In the genomic region with DNA sequence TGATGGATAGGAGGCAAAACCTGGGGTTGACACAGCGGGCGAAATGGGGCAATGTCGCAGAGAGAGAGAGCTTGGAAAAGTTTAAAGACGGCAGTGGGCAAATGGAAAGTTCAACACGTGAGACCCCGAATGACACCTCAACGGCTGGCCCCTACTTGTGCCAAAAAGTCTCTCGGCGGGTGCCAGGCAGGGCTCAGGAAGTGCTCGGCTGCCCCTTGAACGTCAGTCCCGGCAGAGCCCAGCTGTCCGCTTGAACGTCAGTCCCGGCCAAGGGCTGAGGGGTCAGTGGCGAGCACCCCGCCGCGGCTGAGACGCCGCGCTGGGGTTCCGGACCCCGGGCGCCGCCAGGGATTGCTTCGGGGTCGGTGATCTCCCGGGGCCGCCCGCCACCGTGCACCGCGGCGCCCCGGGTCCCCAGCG, we compare ENCODE assay signal across 8 cellular contexts. TPM values are rescaled to one million over a fixed set of nuclear protein-coding genes. Genes with fewer than 3 reads are reported as not detected.
DNase-seq lines count a peak whose midpoint lies in the region; ATAC-seq, FAIRE-seq and TF ChIP-seq lines count a peak whose summit lies in the region.

No MANE protein-coding gene starts in this region.

- H3K27me3 ChIP-seq in mammary epithelial cell (ENCODE audit: insufficient read depth, low read length): no peaks in the 10 kb centered on the region
- no peaks in the 10 kb centered on the region for H3K27me3 ChIP-seq in keratinocyte (ENCODE audit: control insufficient read depth, extremely low read depth, insufficient read depth, low read length)
- H3K27me3 ChIP-seq in spleen (replicated peaks in 1 of 7): no peaks in the 10 kb centered on the region

- H3K9ac ChIP-seq in mammary epithelial cell (ENCODE audit: insufficient read depth, low read length) (peak overlapping the region; percentile 79), keratinocyte (ENCODE audit: control insufficient read depth, extremely low read depth, insufficient read depth, low read length) (peak overlapping the region; percentile 87)

- BruUV-seq in OCI-LY7 (replicated peaks; lab: Mats Ljungman, UMichigan) (no TSS peak), mammary epithelial cell (replicated peaks; lab: Mats Ljungman, UMichigan) (no TSS peak)

- H3K9me3 Mint-ChIP-seq in activated CD4-positive, alpha-beta T cell treated with anti-CD3 and anti-CD28 coated beads for 36 hours (ENCODE audit: low read depth): no peaks in the 10 kb centered on the region

- H3K79me2 ChIP-seq in OCI-LY7 (ENCODE audit: insufficient read depth, low read depth, low read length): no peaks in the 10 kb centered on the region; the same call in 1 of the 2 replicates
- H3K79me2 ChIP-seq in mammary epithelial cell (ENCODE audit: insufficient read depth, low read length): peaks cover 55% of the 10 kb centered on the region
- peaks cover 20% of the 10 kb centered on the region for H3K79me2 ChIP-seq in keratinocyte (ENCODE audit: control insufficient read depth, insufficient read depth, low read length)

- H3K9me1 ChIP-seq in keratinocyte (ENCODE audit: control insufficient read depth, extremely low read depth, insufficient read depth, low read length): no peaks in the 10 kb centered on the region

- 4% methylated on average over 10 of the region's 37 CpGs for WGBS in mammary epithelial cell (ENCODE audit: low coverage, missing lambda C conversion rate)
- WGBS in spleen, 5 donors: 3 to 10% (median 7%) methylated on average over 11 to 37 of the region's 37 CpGs

- H3K4me1 ChIP-seq in OCI-LY7 (ENCODE audit: insufficient read depth, low read length, poor library complexity, severe bottlenecking) (peaks cover 13% of the 10 kb centered on the region), mammary epithelial cell (ENCODE audit: insufficient read depth, low read length) (peaks cover 49% of the 10 kb centered on the region), keratinocyte (ENCODE audit: control insufficient read depth, extremely low read depth, insufficient read depth, low read length) (peaks cover 32% of the 10 kb centered on the region), spleen (peaks cover 7 to 30% (median 22%) of the 10 kb centered on the region in 6 donors)

- peaks cover 22% of the 10 kb centered on the region for H3K36me3 Mint-ChIP-seq in activated CD4-positive, alpha-beta T cell treated with anti-CD3 and anti-CD28 coated beads for 36 hours (ENCODE audit: low read depth)

- H2AFZ ChIP-seq in OCI-LY7 (ENCODE audit: low read length) (peak overlapping the region; percentile 96), mammary epithelial cell (ENCODE audit: low read depth, low read length) (peak overlapping the region; percentile 81), keratinocyte (ENCODE audit: control insufficient read depth, low read length) (peak overlapping the region; percentile 11)

- H3K27ac Mint-ChIP-seq in activated CD4-positive, alpha-beta T cell treated with anti-CD3 and anti-CD28 coated beads for 36 hours: peak overlapping the region; percentile 82

- no peaks in the 10 kb centered on the region for H3K9me3 ChIP-seq in OCI-LY7 (ENCODE audit: low read length)
- H3K9me3 ChIP-seq in mammary epithelial cell (replicated peaks; ENCODE audit: insufficient read depth, low read length): no peaks in the 10 kb centered on the region
- no peaks in the 10 kb centered on the region for H3K9me3 ChIP-seq in keratinocyte (ENCODE audit: control insufficient read depth, low read depth, low read length)
- no peaks in the 10 kb centered on the region for H3K9me3 ChIP-seq in spleen

- in situ Hi-C loops in mammary epithelial cell (cut with MboI; ENCODE audit: low sequenced_read_pairs in 2 of 2): no loop called here

- H3K27ac ChIP-seq in OCI-LY7 (ENCODE audit: low read depth, low read length, poor library complexity, severe bottlenecking) (no peak overlapping the region), mammary epithelial cell (ENCODE audit: insufficient read depth, low read depth, low read length) (peak overlapping the region; percentile 87), keratinocyte (ENCODE audit: control insufficient read depth, insufficient read depth, low read length) (peak overlapping the region; percentile 91), spleen (peak overlapping the region; percentile 89 to 96 (median 93))

- POLR2A ChIA-PET in activated CD4-positive, alpha-beta T cell treated with anti-CD3 and anti-CD28 coated beads for 36 hours (lab: Charles Lee): no interaction called here
- POLR2A ChIA-PET in HEK293T (lab: Yijun Ruan, JAX) (interaction anchor here (1.0 to 1.8 kb wide), 4 partner anchors 31 to 68 kb away, joined by 3 to 6 read pairs (median 4); partner anchors contain the start of gene TMF1), OCI-LY7 (lab: Charles Lee) (interaction anchor here (0.6 to 0.7 kb wide), 2 partner anchors 78 to 87 kb away, joined by 3 read pairs; no protein-coding TSS in a partner anchor)

- DNase-seq in activated CD4-positive, alpha-beta T cell treated with anti-CD3 and anti-CD28 coated beads for 36 hours: peak; percentile 48
- DNase-seq in activated CD4-positive, alpha-beta T cell treated with anti-CD3 and anti-CD28 coated beads for 1 hour: no peak
- DNase-seq in HEK293T (ENCODE audit: extremely low spot score) (peak; percentile 48), OCI-LY7 (ENCODE audit: low spot score) (peak; percentile 20), mammary epithelial cell (no peak), keratinocyte (ENCODE audit: low read depth, low spot score) (no peak), spleen (peak; percentile 87), HPDE6-E6E7 (ENCODE audit: extremely low spot score) (no peak)

- H4K20me1 ChIP-seq in OCI-LY7 (ENCODE audit: insufficient read depth, low read length) (no peaks in the 10 kb centered on the region), mammary epithelial cell (ENCODE audit: insufficient read depth, low read length) (no peaks in the 10 kb centered on the region), keratinocyte (ENCODE audit: control insufficient read depth, extremely low read depth, insufficient read depth, low read length) (no peaks in the 10 kb centered on the region)

- no peaks in the 10 kb centered on the region for H3K9me2 ChIP-seq in OCI-LY7 (ENCODE audit: insufficient read depth, low read length)

- H3K4me1 Mint-ChIP-seq in activated CD4-positive, alpha-beta T cell treated with anti-CD3 and anti-CD28 coated beads for 36 hours: peaks cover 24% of the 10 kb centered on the region

- intact Hi-C loops in activated CD4-positive, alpha-beta T cell treated with anti-CD3 and anti-CD28 coated beads for 36 hours (cut with DNase I, micrococcal nuclease): loop anchor here in 1 of 2 experiments (1.0 to 5.0 kb wide), 4 partner anchors 39 to 294 kb away; partner anchors contain the start of genes TMF1 and UBA3
- intact Hi-C loops in OCI-LY7 (cut with micrococcal nuclease; ENCODE audit: unreplicated experiment) (loop anchor here (2.0 kb wide), 1 partner anchor 72 kb away; the partner anchor contains the start of gene ARL6IP5), mammary epithelial cell (cut with micrococcal nuclease) (loop anchor here (10.0 kb wide), 1 partner anchor 662 kb away; no protein-coding TSS in a partner anchor), spleen (cut with DNase I; ENCODE audit: low total_unique reads) (no loop called here)

- H3K4me2 ChIP-seq in OCI-LY7 (ENCODE audit: low read length): peak overlapping the region; percentile 76
- peak overlapping the region; percentile 91 for H3K4me2 ChIP-seq in mammary epithelial cell (ENCODE audit: insufficient read depth, low read depth, low read length)
- peak overlapping the region; percentile 77 for H3K4me2 ChIP-seq in keratinocyte (ENCODE audit: control insufficient read depth, extremely low read depth, insufficient read depth, low read depth, low read length)

- FAIRE-seq in keratinocyte (lab: Jason Lieb, UNC): no peak

- H3K36me3 ChIP-seq in OCI-LY7 (ENCODE audit: insufficient read depth, low read length): no peaks in the 10 kb centered on the region
- H3K36me3 ChIP-seq in mammary epithelial cell (ENCODE audit: insufficient read depth, low read length): peaks cover 11% of the 10 kb centered on the region
- peaks cover 7 to 8% of the 10 kb centered on the region in 2 experiments for H3K36me3 ChIP-seq in keratinocyte (ENCODE audit: control insufficient read depth in 2 of 2, extremely low read depth in 1 of 2, insufficient read depth in 2 of 2, low read length in 2 of 2)
- H3K36me3 ChIP-seq in spleen: peaks cover 0 to 28% (median 4%) of the 10 kb centered on the region in 6 donors

- peak; percentile 11 for ATAC-seq in activated CD4-positive, alpha-beta T cell treated with anti-CD3 and anti-CD28 coated beads for 36 hours

- H3K27me3 Mint-ChIP-seq in activated CD4-positive, alpha-beta T cell treated with anti-CD3 and anti-CD28 coated beads for 36 hours: no peaks in the 10 kb centered on the region

- no peak for TF ChIP-seq POLR2A in spleen (IDR thresholded peaks at IDR 0.05)

- TF ChIP-seq CTCF in OCI-LY7 (conservative IDR thresholded peaks at IDR 0.05; ENCODE audit: low read length) (no peak), mammary epithelial cell (conservative IDR thresholded peaks at IDR 0.05 in 1 of 2, IDR thresholded peaks at IDR 0.05 in 1 of 2; ENCODE audit: extremely low read depth in 1 of 2, insufficient read depth in 1 of 2, low read depth in 1 of 2, low read length in 2 of 2) (no peak), keratinocyte (optimal IDR thresholded peaks at IDR 0.05 in 1 of 3, IDR thresholded peaks at IDR 0.05 in 1 of 3, conservative IDR thresholded peaks at IDR 0.05 in 1 of 3; ENCODE audit: extremely low read depth in 1 of 3, insufficient read depth in 2 of 3, low read length in 3 of 3) (no peak), spleen (IDR thresholded peaks at IDR 0.05 in 8 of 11, conservative IDR thresholded peaks at IDR 0.05 in 3 of 11) (no peak)

- dilution Hi-C loops in mammary epithelial cell (cut with HindIII; ENCODE audit: low sequenced_read_pairs) (no loop called here), keratinocyte (cut with MboI; ENCODE audit: extremely low pct_ligation_motif_present, low sequenced_read_pairs) (no loop called here)

- H3K4me3 Mint-ChIP-seq in activated CD4-positive, alpha-beta T cell treated with anti-CD3 and anti-CD28 coated beads for 36 hours: peak overlapping the region; percentile 72

- H3K4me3 ChIP-seq in OCI-LY7 (ENCODE audit: low read depth, low read length, poor library complexity, severe bottlenecking) (peak overlapping the region; percentile 73), mammary epithelial cell (replicated peaks in 1 of 3; ENCODE audit: insufficient read depth in 1 of 3, low read depth in 2 of 3, low read length in 3 of 3) (peak overlapping the region; percentile 67 to 83 (median 82)), keratinocyte (ENCODE audit: control insufficient read depth in 2 of 3, extremely low read depth in 1 of 3, insufficient read depth in 2 of 3, low read depth in 1 of 3, low read length in 3 of 3) (peak overlapping the region; percentile 57 to 70 (median 63)), spleen (peak overlapping the region; percentile 70 to 91 (median 81))

- CTCF ChIA-PET in activated CD4-positive, alpha-beta T cell treated with anti-CD3 and anti-CD28 coated beads for 36 hours (lab: Charles Lee): interaction anchor here (0.6 to 1.7 kb wide), 5 partner anchors 11 to 298 kb away, joined by 3 to 4 read pairs (median 3); no protein-coding TSS in a partner anchor
- CTCF ChIA-PET in HEK293T (lab: Yijun Ruan, JAX): interaction anchor here (0.7 kb wide), 1 partner anchor 9 kb away, joined by 3 read pairs; no protein-coding TSS in a partner anchor
- CTCF ChIA-PET in OCI-LY7 (lab: Charles Lee; ENCODE audit: unreplicated experiment): no interaction called here
- CTCF ChIA-PET in mammary epithelial cell (lab: Charles Lee; ENCODE audit: low non-redundant PET): no interaction called here

RNA-seq across cellular contexts. Expression of gene EOGT, which starts 0.6 kb away (rescaled TPM):
- 1 to 10 TPM; 6.0 to 8.4 TPM for total RNA-seq in activated CD4-positive, alpha-beta T cell treated with anti-CD3 and anti-CD28 coated beads for 36 hours
- 3.6 and 5.9 TPM in 2 replicates for total RNA-seq in OCI-LY7 (2014; rRNA removed; shearing (Covaris generic))
- total RNA-seq in OCI-LY7 (2022) (8.7 and 10.8 TPM in 2 replicates), mammary epithelial cell (100 to 1,000 TPM in 1 of 2 donors, 10 to 100 TPM in 1; 52.4 to 194 TPM), spleen (10 to 100 TPM; 20.5 to 30.9 (median 29.2) TPM)
- polyA plus RNA-seq in mammary epithelial cell (28.8 TPM), keratinocyte (23.4 to 39.0 TPM (median 35.5 TPM) in 3 replicates), spleen (10 to 100 TPM in 2 of 3 donors, 1 to 10 TPM in 1; 9.2 to 14.8 (median 14.4) TPM)
- polyA minus RNA-seq in mammary epithelial cell (38.8 TPM), keratinocyte (27.9 to 59.3 TPM (median 32.2 TPM) in 3 replicates)
- polyA plus RNA-seq in keratinocyte (2011; ENCODE audit: low read depth): 13.7 TPM
- polyA plus RNA-seq in keratinocyte (2011; cell fraction: cytosol; rRNA removed): 16.3 and 30.1 TPM in 2 replicates
- 50.9 and 60.1 TPM in 2 replicates for polyA plus RNA-seq in keratinocyte (2011; cell fraction: nucleus; rRNA removed)
- polyA plus RNA-seq in keratinocyte (2012; ENCODE audit: low replicate concordance): 11.3 and 35.8 TPM in 2 replicates
- polyA minus RNA-seq in keratinocyte (2011; cell fraction: cytosol; rRNA and poly(A)+ RNA removed): 32.4 TPM
- 53.7 and 98.0 TPM in 2 replicates for polyA minus RNA-seq in keratinocyte (2011; cell fraction: nucleus; rRNA and poly(A)+ RNA removed)

RNA-seq across cellular contexts. Expression of gene TMF1, which starts 39.3 kb away (rescaled TPM):
- total RNA-seq in activated CD4-positive, alpha-beta T cell treated with anti-CD3 and anti-CD28 coated beads for 36 hours: 10 to 100 TPM; 33.2 to 34.1 TPM
- 16.6 and 20.8 TPM in 2 replicates for total RNA-seq in OCI-LY7 (2014; rRNA removed; shearing (Covaris generic))
- total RNA-seq in OCI-LY7 (2022) (29.0 and 29.4 TPM in 2 replicates), mammary epithelial cell (10 to 100 TPM; 35.4 to 46.3 TPM), spleen (10 to 100 TPM; 35.1 to 43.4 (median 38.0) TPM)
- polyA plus RNA-seq in mammary epithelial cell (11.9 TPM), keratinocyte (8.5 to 13.7 TPM (median 9.6 TPM) in 3 replicates), spleen (1 to 10 TPM; 7.5 to 7.7 (median 7.5) TPM)
- polyA minus RNA-seq in mammary epithelial cell (12.4 TPM), keratinocyte (1.7 to 12.6 TPM (median 12.0 TPM) in 3 replicates)
- polyA plus RNA-seq in keratinocyte (2011; ENCODE audit: low read depth): 51.5 TPM
- polyA plus RNA-seq in keratinocyte (2011; cell fraction: cytosol; rRNA removed): 6.0 and 9.1 TPM in 2 replicates
- 10.6 and 14.8 TPM in 2 replicates for polyA plus RNA-seq in keratinocyte (2011; cell fraction: nucleus; rRNA removed)
- 14.8 and 15.6 TPM in 2 replicates for polyA plus RNA-seq in keratinocyte (2012; ENCODE audit: low replicate concordance)
- 7.3 TPM for polyA minus RNA-seq in keratinocyte (2011; cell fraction: cytosol; rRNA and poly(A)+ RNA removed)
- polyA minus RNA-seq in keratinocyte (2011; cell fraction: nucleus; rRNA and poly(A)+ RNA removed): 13.9 and 26.9 TPM in 2 replicates

Comparison
In these comparisons a context has a peak if more than half of its experiments do, and no peak if none do; other contexts are left out.
1. DNase-seq: peak in activated CD4-positive, alpha-beta T cell treated with anti-CD3 and anti-CD28 coated beads for 36 hours (single experiment), HEK293T (single experiment), OCI-LY7 (single experiment) and spleen (single experiment); none in activated CD4-positive, alpha-beta T cell treated with anti-CD3 and anti-CD28 coated beads for 1 hour (single experiment), mammary epithelial cell (single experiment), keratinocyte (single experiment) and HPDE6-E6E7 (single experiment).
2. H2AFZ ChIP-seq: peak in every context shown above with its lines; median percentile 96 in OCI-LY7; 81 in mammary epithelial cell; 11 in keratinocyte.
3. CTCF ChIA-PET loops: an anchor here in activated CD4-positive, alpha-beta T cell treated with anti-CD3 and anti-CD28 coated beads for 36 hours (0.6 to 1.7 kb wide) and HEK293T (0.7 kb wide); none called in OCI-LY7 and mammary epithelial cell.
4. Peak in every context shown above with its lines, with median percentiles within 50 percentile points of each other: H3K4me2 ChIP-seq and H3K4me3 ChIP-seq.